ENCODE assay signal across 28 cellular contexts in the genomic region with DNA sequence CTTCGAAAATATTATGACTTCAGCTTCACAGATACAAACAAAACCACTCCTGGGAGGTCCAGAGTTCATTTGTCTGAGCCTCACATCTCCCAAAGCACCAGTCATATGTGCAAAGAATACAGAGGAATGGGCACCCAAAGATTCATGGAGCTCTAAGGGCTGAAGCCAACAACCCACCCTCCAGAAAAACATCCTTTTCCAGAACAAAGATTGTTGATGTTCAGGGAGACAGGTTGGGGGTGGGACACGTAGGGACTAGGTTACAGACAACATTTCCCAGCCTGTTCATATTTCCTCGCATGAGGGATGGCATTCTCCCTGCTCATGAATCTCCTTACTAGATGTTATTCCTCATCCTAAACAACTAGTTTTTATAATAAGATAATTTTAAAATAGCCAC.
DNase-seq lines count a peak whose midpoint lies in the region; ATAC-seq and TF ChIP-seq lines count a peak whose summit lies in the region.
"Had no signal": no experiment of that assay in that cellular context is flagged by ENCODE, and none has a peak within 500 bp of the region (broad histone marks: within the 10 kb centered on the region; RNA-seq: fewer than 3 reads in every experiment).

No MANE protein-coding gene starts in this region.

- H3K4me1 ChIP-seq in right atrium auricular region (peaks cover 0 to 89% of the 10 kb centered on the region in 2 donors), esophagus squamous epithelium (peaks cover 0 to 100% (median 6%) of the 10 kb centered on the region in 3 donors), skeletal muscle tissue (ENCODE audit: control insufficient read depth in 3 of 3, insufficient read depth in 3 of 3, low read length in 3 of 3) (peaks cover 0 to 16% (median 0%) of the 10 kb centered on the region in 3 donors), vagina (peaks cover 85% of the 10 kb centered on the region)
- H3K4me1 ChIP-seq: BLaER1 had no signal

- H3K9me3 ChIP-seq in right atrium auricular region: no peaks in the 10 kb centered on the region
- H3K9me3 ChIP-seq in esophagus squamous epithelium: no peaks in the 10 kb centered on the region
- no peaks in the 10 kb centered on the region for H3K9me3 ChIP-seq in skeletal muscle tissue (ENCODE audit: control insufficient read depth in 3 of 3, low read length in 3 of 3)
- H3K9me3 ChIP-seq in vagina: no peaks in the 10 kb centered on the region
- H3K9me3 ChIP-seq: BLaER1, SJCRH30, thyroid gland had no signal

- TF ChIP-seq CTCF in right atrium auricular region (IDR thresholded peaks at IDR 0.05): no peak
- TF ChIP-seq CTCF in esophagus squamous epithelium (IDR thresholded peaks at IDR 0.05): no peak
- no peak for TF ChIP-seq CTCF in vagina (IDR thresholded peaks at IDR 0.05)

- ATAC-seq in left cardiac atrium: no peak
- no peak for ATAC-seq in HG02642 (IDR thresholded peaks at IDR 0.05; ENCODE audit: poor library complexity, unreplicated experiment)
- ATAC-seq: stimulated activated effector memory CD8-positive, alpha-beta T cell treated with anti-CD3 and anti-CD28 coated beads, Interleukin-12 subunit alpha, Interleukin-12 subunit beta, amount 100 ng/mL, for 72 hours had no signal

- H3K36me3 ChIP-seq in right atrium auricular region (peaks cover 16% of the 10 kb centered on the region), esophagus squamous epithelium (peaks cover 0 to 14% (median 0%) of the 10 kb centered on the region in 3 donors), skeletal muscle tissue (ENCODE audit: control insufficient read depth in 3 of 3, insufficient read depth in 3 of 3, low read length in 3 of 3) (peaks cover 0 to 4% (median 0%) of the 10 kb centered on the region in 3 donors), vagina (peaks cover 0 to 5% of the 10 kb centered on the region in 2 donors)

- no peak overlapping the region for H3K4me3 Mint-ChIP-seq in activated T-helper 1 cell treated with anti-CD3 and anti-CD28 coated beads, Interleukin-12 subunit alpha, Interleukin-12 subunit beta, Interleukin-2, Interleukin-4 antibody, amounts not matched to agents 30 ng/mL and 10 ng/mL and 1 ng/mL, durations not matched to agents 14 hours and 24 hours and 36 hours
- H3K4me3 Mint-ChIP-seq: activated naive CD8-positive, alpha-beta T cell treated with anti-CD3 and anti-CD28 coated beads, Interleukin-2, amount 10 ng/mL, durations not matched to agents 7 days and 5 days; IgD-negative memory B cell; stimulated activated effector memory CD8-positive, alpha-beta T cell treated with anti-CD3 and anti-CD28 coated beads, Interleukin-12 subunit alpha, Interleukin-12 subunit beta, amount 100 ng/mL, for 72 hours; T-helper 1 cell treated with Interleukin-12 subunit alpha and Interleukin-12 subunit beta and Interleukin-4 antibody, amounts not matched to agents 30 μg/mL and 1 μg/mL, for 36 hours had no signal

- DNase-seq in right atrium auricular region (ENCODE audit: low spot score) (no peak), left cardiac atrium (no peak), esophagus squamous epithelium (lab: John Stamatoyannopoulos, UW) (no peak), vagina (ENCODE audit: extremely low spot score in 2 of 2) (no peak), COR-L47 (lab: John Stamatoyannopoulos, UW) (no peak)
- DNase-seq in activated T-helper 1 cell treated with anti-CD3 and anti-CD28 coated beads, Interleukin-12 subunit alpha, Interleukin-12 subunit beta, Interleukin-2, Interleukin-4 antibody, amounts not matched to agents 30 ng/mL and 10 ng/mL and 1 ng/mL, durations not matched to agents 14 hours and 24 hours and 36 hours (ENCODE audit: low spot score): no peak
- DNase-seq: activated CD4-positive, alpha-beta T cell treated with anti-CD3 and anti-CD28 coated beads, Interleukin-2, amount 50 U/mL, for 1 hour; activated CD8-positive, alpha-beta memory T cell treated with anti-CD3 and anti-CD28 coated beads, Interleukin-2, amount 50 U/mL, for 48 hours; activated effector memory CD4-positive, alpha-beta T cell treated with Interleukin-2 at 50 U/mL for 16 hours; activated naive CD8-positive, alpha-beta T cell treated with anti-CD3 and anti-CD28 coated beads, Interleukin-2, amount 10 ng/mL, durations not matched to agents 7 days and 5 days; Calu3; effector CD4-positive, alpha-beta T cell; erythroblast; H7; kidney; NCI-H1417; NCI-H2107; NCI-H510A; nucleus accumbens; SJCRH30; stimulated activated CD4-positive, alpha-beta T cell treated with anti-CD3 and anti-CD28 coated beads, Interleukin-2, amount 100 ng/mL, for 24 hours; thyroid gland had no signal

- no peak overlapping the region for H3K9ac ChIP-seq in skeletal muscle tissue (ENCODE audit: low read depth in 1 of 3, low read length in 3 of 3)
- H3K9ac ChIP-seq: BLaER1 had no signal

- no peaks in the 10 kb centered on the region for H3K9me3 Mint-ChIP-seq in activated T-helper 1 cell treated with anti-CD3 and anti-CD28 coated beads, Interleukin-12 subunit alpha, Interleukin-12 subunit beta, Interleukin-2, Interleukin-4 antibody, amounts not matched to agents 30 ng/mL and 10 ng/mL and 1 ng/mL, durations not matched to agents 14 hours and 24 hours and 36 hours
- H3K9me3 Mint-ChIP-seq: activated naive CD8-positive, alpha-beta T cell treated with anti-CD3 and anti-CD28 coated beads, Interleukin-2, amount 10 ng/mL, durations not matched to agents 7 days and 5 days; IgD-negative memory B cell; stimulated activated effector memory CD8-positive, alpha-beta T cell treated with anti-CD3 and anti-CD28 coated beads, Interleukin-12 subunit alpha, Interleukin-12 subunit beta, amount 100 ng/mL, for 72 hours; T-helper 1 cell treated with Interleukin-12 subunit alpha and Interleukin-12 subunit beta and Interleukin-4 antibody, amounts not matched to agents 30 μg/mL and 1 μg/mL, for 36 hours had no signal

- peaks cover 34% of the 10 kb centered on the region for H3K36me3 Mint-ChIP-seq in activated T-helper 1 cell treated with anti-CD3 and anti-CD28 coated beads, Interleukin-12 subunit alpha, Interleukin-12 subunit beta, Interleukin-2, Interleukin-4 antibody, amounts not matched to agents 30 ng/mL and 10 ng/mL and 1 ng/mL, durations not matched to agents 14 hours and 24 hours and 36 hours (ENCODE audit: low read depth)

- 77 to 78% methylated on average over 3 of the region's 3 CpGs for WGBS in esophagus squamous epithelium, 2 donors

- no peaks in the 10 kb centered on the region for H3K27me3 Mint-ChIP-seq in activated T-helper 1 cell treated with anti-CD3 and anti-CD28 coated beads, Interleukin-12 subunit alpha, Interleukin-12 subunit beta, Interleukin-2, Interleukin-4 antibody, amounts not matched to agents 30 ng/mL and 10 ng/mL and 1 ng/mL, durations not matched to agents 14 hours and 24 hours and 36 hours (ENCODE audit: insufficient read depth)
- H3K27me3 Mint-ChIP-seq: activated naive CD8-positive, alpha-beta T cell treated with anti-CD3 and anti-CD28 coated beads, Interleukin-2, amount 10 ng/mL, durations not matched to agents 7 days and 5 days; IgD-negative memory B cell had no signal

- no peaks in the 10 kb centered on the region for H3K27me3 ChIP-seq in right atrium auricular region
- no peaks in the 10 kb centered on the region for H3K27me3 ChIP-seq in esophagus squamous epithelium
- H3K27me3 ChIP-seq in skeletal muscle tissue (ENCODE audit: control insufficient read depth in 3 of 3, insufficient read depth in 3 of 3, low read length in 3 of 3): no peaks in the 10 kb centered on the region
- H3K27me3 ChIP-seq in vagina: no peaks in the 10 kb centered on the region
- H3K27me3 ChIP-seq: BLaER1, SJCRH30, thyroid gland had no signal

- no peak overlapping the region for H3K4me3 ChIP-seq in right atrium auricular region
- H3K4me3 ChIP-seq in esophagus squamous epithelium: no peak overlapping the region
- no peak overlapping the region for H3K4me3 ChIP-seq in skeletal muscle tissue (ENCODE audit: low read length in 3 of 3)
- H3K4me3 ChIP-seq in vagina: no peak overlapping the region
- H3K4me3 ChIP-seq: BLaER1, SJCRH30, thyroid gland had no signal

- intact Hi-C loops in left cardiac atrium (cut with DNase I): no loop called here
- intact Hi-C loops in esophagus squamous epithelium (cut with DNase I): no loop called here
- intact Hi-C loops in vagina (cut with DNase I): no loop called here
- intact Hi-C loops in activated T-helper 1 cell treated with anti-CD3 and anti-CD28 coated beads, Interleukin-12 subunit alpha, Interleukin-12 subunit beta, Interleukin-2, Interleukin-4 antibody, amounts not matched to agents 30 ng/mL and 10 ng/mL and 1 ng/mL, durations not matched to agents 14 hours and 24 hours and 36 hours (cut with micrococcal nuclease): no loop called here

- peaks cover 15% of the 10 kb centered on the region for H3K4me1 Mint-ChIP-seq in activated T-helper 1 cell treated with anti-CD3 and anti-CD28 coated beads, Interleukin-12 subunit alpha, Interleukin-12 subunit beta, Interleukin-2, Interleukin-4 antibody, amounts not matched to agents 30 ng/mL and 10 ng/mL and 1 ng/mL, durations not matched to agents 14 hours and 24 hours and 36 hours (ENCODE audit: low read depth)

- H3K27ac Mint-ChIP-seq in activated T-helper 1 cell treated with anti-CD3 and anti-CD28 coated beads, Interleukin-12 subunit alpha, Interleukin-12 subunit beta, Interleukin-2, Interleukin-4 antibody, amounts not matched to agents 30 ng/mL and 10 ng/mL and 1 ng/mL, durations not matched to agents 14 hours and 24 hours and 36 hours: no peak overlapping the region
- H3K27ac Mint-ChIP-seq: activated naive CD8-positive, alpha-beta T cell treated with anti-CD3 and anti-CD28 coated beads, Interleukin-2, amount 10 ng/mL, durations not matched to agents 7 days and 5 days; IgD-negative memory B cell; stimulated activated effector memory CD8-positive, alpha-beta T cell treated with anti-CD3 and anti-CD28 coated beads, Interleukin-12 subunit alpha, Interleukin-12 subunit beta, amount 100 ng/mL, for 72 hours; T-helper 1 cell treated with Interleukin-12 subunit alpha and Interleukin-12 subunit beta and Interleukin-4 antibody, amounts not matched to agents 30 μg/mL and 1 μg/mL, for 36 hours had no signal

- TF ChIP-seq POLR2A in esophagus squamous epithelium (IDR thresholded peaks at IDR 0.05) (no peak), vagina (IDR thresholded peaks at IDR 0.05) (no peak)

- H3K27ac ChIP-seq in right atrium auricular region: peak overlapping the region; percentile 49 to 75
- peak overlapping the region; percentile 33 to 76 (median 73) for H3K27ac ChIP-seq in esophagus squamous epithelium
- H3K27ac ChIP-seq in skeletal muscle tissue (ENCODE audit: low read depth, low read length): peak overlapping the region; percentile 61
- peak overlapping the region; percentile 89 for H3K27ac ChIP-seq in vagina
- H3K27ac ChIP-seq: BLaER1 had no signal
